Comparison of ENCODE assay signal across 12 cellular contexts in genomic region chr6:142705054-142705453, GRCh38.
"Had no signal": no experiment of that assay in that cellular context is flagged by ENCODE, and none has a peak within 500 bp of the region (broad histone marks: within the 10 kb centered on the region; RNA-seq: fewer than 3 reads in every experiment).

No MANE protein-coding gene starts in this region.

- H3K9me3 Mint-ChIP-seq: activated CD8-positive, alpha-beta T cell treated with anti-CD3 and anti-CD28 coated beads for 36 hours; neural crest cell had no signal

- H3K27ac Mint-ChIP-seq: activated CD8-positive, alpha-beta T cell treated with anti-CD3 and anti-CD28 coated beads for 36 hours; activated naive CD8-positive, alpha-beta T cell treated with anti-CD3 and anti-CD28 coated beads, Interleukin-2, amount 50 U/mL, for 24 hours had no signal

- H3K4me1 Mint-ChIP-seq: neural crest cell had no signal

- ATAC-seq: activated CD8-positive, alpha-beta T cell treated with anti-CD3 and anti-CD28 coated beads for 36 hours; activated naive CD8-positive, alpha-beta T cell treated with anti-CD3 and anti-CD28 coated beads, Interleukin-2, amount 50 U/mL, for 24 hours had no signal

- H3K4me3 Mint-ChIP-seq: activated CD8-positive, alpha-beta T cell treated with anti-CD3 and anti-CD28 coated beads for 36 hours; activated naive CD8-positive, alpha-beta T cell treated with anti-CD3 and anti-CD28 coated beads, Interleukin-2, amount 50 U/mL, for 24 hours; neural crest cell had no signal

- H3K27me3 Mint-ChIP-seq: activated CD8-positive, alpha-beta T cell treated with anti-CD3 and anti-CD28 coated beads for 36 hours; activated naive CD8-positive, alpha-beta T cell treated with anti-CD3 and anti-CD28 coated beads, Interleukin-2, amount 50 U/mL, for 24 hours had no signal

- H3K36me3 ChIP-seq: pancreas, right atrium auricular region, stomach had no signal

- DNase-seq: activated CD4-positive, alpha-beta T cell treated with anti-CD3 and anti-CD28 coated beads for 4 hours; activated CD8-positive, alpha-beta memory T cell treated with anti-CD3 and anti-CD28 coated beads, Interleukin-2, amount 50 U/mL, for 4 hours; activated CD8-positive, alpha-beta T cell treated with anti-CD3 and anti-CD28 coated beads for 36 hours; activated naive CD4-positive, alpha-beta T cell; activated naive CD8-positive, alpha-beta T cell treated with anti-CD3 and anti-CD28 coated beads, Interleukin-2, amount 50 U/mL, for 24 hours; dorsolateral prefrontal cortex; kidney glomerular epithelial cell; pancreas; small intestine; stomach had no signal

- H3K27me3 ChIP-seq: dorsolateral prefrontal cortex, pancreas, right atrium auricular region, stomach had no signal

- H3K27ac ChIP-seq: dorsolateral prefrontal cortex, pancreas, right atrium auricular region, stomach had no signal

- H3K9me3 ChIP-seq: pancreas, right atrium auricular region, stomach had no signal

- H3K4me3 ChIP-seq: dorsolateral prefrontal cortex, pancreas, right atrium auricular region, stomach had no signal
